ENCODE assay signal across 16 cellular contexts in genomic region chr1:66312316-66312715, GRCh38.
"Had no signal": no experiment of that assay in that cellular context is flagged by ENCODE, and none has a peak within 500 bp of the region (broad histone marks: within the 10 kb centered on the region; RNA-seq: fewer than 3 reads in every experiment).

No MANE protein-coding gene starts in this region.

- ATAC-seq: left lobe of liver; naive thymus-derived CD4-positive, alpha-beta T cell had no signal

- DNase-seq: effector CD4-positive, alpha-beta T cell; endodermal cell; erythroblast; heart right ventricle; hypothalamus; kidney glomerular epithelial cell; mammary epithelial cell; naive thymus-derived CD4-positive, alpha-beta T cell; nephron progenitor cell; stimulated activated CD4-positive, alpha-beta T cell treated with anti-CD3 and anti-CD28 coated beads, Interleukin-2, amount 100 ng/mL, for 48 hours; stimulated activated naive CD4-positive, alpha-beta T cell treated with Interleukin-2 at 50 U/mL for 16 hours; trophoblast cell had no signal

- H3K36me3 ChIP-seq: heart right ventricle, right atrium auricular region had no signal

- H3K9me3 ChIP-seq: right atrium auricular region had no signal

- H3K4me3 ChIP-seq: coronary artery, heart right ventricle, right atrium auricular region, smooth muscle cell had no signal

- H3K27me3 ChIP-seq: heart right ventricle, right atrium auricular region had no signal

- H3K27ac ChIP-seq: coronary artery, heart right ventricle, right atrium auricular region had no signal
